Comparison of ENCODE assay signal across 21 cellular contexts in the genomic region with DNA sequence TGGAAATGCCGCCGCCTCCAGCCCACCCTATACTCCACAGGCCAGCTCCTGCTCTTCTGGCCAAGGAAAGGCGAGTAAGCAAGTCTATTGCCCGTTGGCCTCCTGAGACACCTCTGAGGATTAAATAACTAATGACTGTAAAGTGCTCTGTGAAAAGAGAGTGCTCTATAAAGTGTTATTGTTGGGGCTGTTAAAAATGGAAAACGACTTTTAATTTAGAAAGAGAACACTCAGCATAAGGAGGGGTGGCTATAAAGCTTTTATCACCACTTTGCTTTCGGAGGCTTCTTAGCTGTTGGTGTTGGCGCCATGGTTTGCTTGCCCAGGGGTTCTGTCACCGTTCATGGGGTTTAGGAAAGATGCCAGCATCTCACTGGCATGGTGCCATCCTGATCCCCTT.
"Had no signal": no experiment of that assay in that cellular context is flagged by ENCODE, and none has a peak within 500 bp of the region (broad histone marks: within the 10 kb centered on the region; RNA-seq: fewer than 3 reads in every experiment).

No MANE protein-coding gene starts in this region.

- H3K27ac ChIP-seq: cardiac muscle cell, esophagus squamous epithelium, neural progenitor cell, prostate gland, right atrium auricular region, thyroid gland had no signal

- H3K4me3 Mint-ChIP-seq: activated CD8-positive, alpha-beta T cell treated with anti-CD3 and anti-CD28 coated beads for 36 hours; activated naive CD8-positive, alpha-beta T cell treated with anti-CD3 and anti-CD28 coated beads for 36 hours; activated T-helper 17 cell treated with anti-CD3 and anti-CD28 coated beads, Interleukin-2, amount 50 U/mL, for 72 hours; effector memory CD8-positive, alpha-beta T cell; naive thymus-derived CD4-positive, alpha-beta T cell; neural progenitor cell had no signal

- H3K27ac Mint-ChIP-seq: activated CD8-positive, alpha-beta T cell treated with anti-CD3 and anti-CD28 coated beads for 36 hours; activated naive CD8-positive, alpha-beta T cell treated with anti-CD3 and anti-CD28 coated beads for 36 hours; activated T-helper 17 cell treated with anti-CD3 and anti-CD28 coated beads, Interleukin-2, amount 50 U/mL, for 72 hours; effector memory CD8-positive, alpha-beta T cell; neural progenitor cell had no signal

- DNase-seq: activated CD4-positive, alpha-beta T cell treated with anti-CD3 and anti-CD28 coated beads for 48 hours; activated CD4-positive, CD25-positive, alpha-beta regulatory T cell; activated CD8-positive, alpha-beta T cell treated with anti-CD3 and anti-CD28 coated beads for 36 hours; activated naive CD4-positive, alpha-beta T cell; activated naive CD8-positive, alpha-beta T cell treated with anti-CD3 and anti-CD28 coated beads for 36 hours; activated T-cell treated with anti-CD3 and anti-CD28 coated beads, Interleukin-2, amount 50 U/mL, for 1 hour; amniotic stem cell; effector memory CD8-positive, alpha-beta T cell; esophagus squamous epithelium; mesendoderm; naive thymus-derived CD4-positive, alpha-beta T cell; stimulated activated CD4-positive, alpha-beta T cell treated with anti-CD3 and anti-CD28 coated beads, Interleukin-12 subunit alpha, Interleukin-12 subunit beta, amount 100 ng/mL, for 4 hours; stimulated activated CD4-positive, alpha-beta T cell treated with anti-CD3 and anti-CD28 coated beads, Interleukin-1b, Interleukin-23, amount 100 ng/mL, for 48 hours; stimulated activated CD8-positive, alpha-beta memory T cell treated with anti-CD3 and anti-CD28 coated beads, Interleukin-4, amount 100 ng/mL, for 48 hours; stimulated activated naive CD4-positive, alpha-beta T cell treated with Interleukin-2 at 50 U/mL for 16 hours; thyroid gland had no signal

- H3K4me1 Mint-ChIP-seq: activated naive CD8-positive, alpha-beta T cell treated with anti-CD3 and anti-CD28 coated beads for 36 hours; activated T-helper 17 cell treated with anti-CD3 and anti-CD28 coated beads, Interleukin-2, amount 50 U/mL, for 72 hours; naive thymus-derived CD4-positive, alpha-beta T cell; neural progenitor cell had no signal

- H3K4me3 ChIP-seq: cardiac muscle cell, esophagus squamous epithelium, neural progenitor cell, prostate gland, right atrium auricular region, thyroid gland had no signal

- H3K27me3 ChIP-seq: cardiac muscle cell, esophagus squamous epithelium, neural progenitor cell, right atrium auricular region, thyroid gland had no signal

- H3K36me3 Mint-ChIP-seq: activated naive CD8-positive, alpha-beta T cell treated with anti-CD3 and anti-CD28 coated beads for 36 hours; neural progenitor cell had no signal

- ATAC-seq: activated CD8-positive, alpha-beta T cell treated with anti-CD3 and anti-CD28 coated beads for 36 hours; activated T-helper 17 cell treated with anti-CD3 and anti-CD28 coated beads, Interleukin-2, amount 50 U/mL, for 72 hours; effector memory CD8-positive, alpha-beta T cell; naive thymus-derived CD4-positive, alpha-beta T cell had no signal

- H3K27me3 Mint-ChIP-seq: activated CD8-positive, alpha-beta T cell treated with anti-CD3 and anti-CD28 coated beads for 36 hours; effector memory CD8-positive, alpha-beta T cell had no signal

- H3K36me3 ChIP-seq: cardiac muscle cell, esophagus squamous epithelium, neural progenitor cell, prostate gland, right atrium auricular region, thyroid gland had no signal

- H3K9me3 ChIP-seq: esophagus squamous epithelium, prostate gland, thyroid gland had no signal

- H3K4me1 ChIP-seq: esophagus squamous epithelium, prostate gland, right atrium auricular region had no signal
